10 cellular contexts compared by ENCODE assay signal in genomic region chr10:27152687-27153086, GRCh38. TPM values are rescaled to one million over a fixed set of nuclear protein-coding genes. Genes with fewer than 3 reads are reported as not detected.
DNase-seq lines count a peak whose midpoint lies in the region; ATAC-seq and TF ChIP-seq lines count a peak whose summit lies in the region.
"Had no signal": no experiment of that assay in that cellular context is flagged by ENCODE, and none has a peak within 500 bp of the region (broad histone marks: within the 10 kb centered on the region; RNA-seq: fewer than 3 reads in every experiment).

No MANE protein-coding gene starts in this region.

- peaks cover 45% of the 10 kb centered on the region for H3K4me1 Mint-ChIP-seq in activated CD8-positive, alpha-beta memory T cell treated with anti-CD3 and anti-CD28 coated beads, Interleukin-2, amount 10 ng/mL, durations not matched to agents 7 days and 5 days
- peaks cover 52% of the 10 kb centered on the region for H3K4me1 Mint-ChIP-seq in activated naive CD8-positive, alpha-beta T cell (ENCODE audit: low read depth)

- H3K9me3 ChIP-seq in suprapubic skin: no peaks in the 10 kb centered on the region
- no peaks in the 10 kb centered on the region for H3K9me3 ChIP-seq in transverse colon

- in situ Hi-C loops in transverse colon (cut with MboI; ENCODE audit: low pct_ligation_motif_present in 1 of 4, low pct_unique_long_range_greater_than_20kb in 1 of 4, low sequenced_read_pairs in 3 of 4) (no loop called here), ACHN (cut with HindIII; ENCODE audit: low pct_ligation_motif_present, low pct_unique_long_range_greater_than_20kb, low sequenced_read_pairs) (no loop called here)

- H3K27ac ChIP-seq in suprapubic skin (no peak overlapping the region), transverse colon (no peak overlapping the region)

- intact Hi-C loops in transverse colon (cut with DNase I; ENCODE audit: low total_unique reads): no loop called here

- no peak for TF ChIP-seq EP300 in suprapubic skin (IDR thresholded peaks at IDR 0.05)
- TF ChIP-seq EP300 in transverse colon (IDR thresholded peaks at IDR 0.05; ENCODE audit: low read depth): no peak

- no peak for DNase-seq in activated CD8-positive, alpha-beta memory T cell treated with anti-CD3 and anti-CD28 coated beads, Interleukin-2, amount 10 ng/mL, durations not matched to agents 7 days and 5 days
- DNase-seq in activated CD8-positive, alpha-beta memory T cell treated with anti-CD3 and anti-CD28 coated beads, Interleukin-2, amount 50 U/mL, for 48 hours: no peak
- no peak for DNase-seq in kidney epithelial cell (ENCODE audit: low read depth)
- no peak for DNase-seq in suprapubic skin (ENCODE audit: low spot score in 2 of 2)
- DNase-seq in transverse colon: no peak
- no peak for DNase-seq in ACHN
- DNase-seq: caudate nucleus, NCI-H526 had no signal

- peak overlapping the region; percentile 99 for H3K27ac Mint-ChIP-seq in activated CD8-positive, alpha-beta memory T cell treated with anti-CD3 and anti-CD28 coated beads, Interleukin-2, amount 10 ng/mL, durations not matched to agents 7 days and 5 days
- H3K27ac Mint-ChIP-seq in activated naive CD8-positive, alpha-beta T cell: peak overlapping the region; percentile 100

- no peak for ATAC-seq in activated CD8-positive, alpha-beta memory T cell treated with anti-CD3 and anti-CD28 coated beads, Interleukin-2, amount 10 ng/mL, durations not matched to agents 7 days and 5 days
- no peak for ATAC-seq in GM19395 (IDR thresholded peaks at IDR 0.05; ENCODE audit: unreplicated experiment)

- no peaks in the 10 kb centered on the region for H3K27me3 ChIP-seq in kidney epithelial cell (ENCODE audit: control insufficient read depth, insufficient read depth, low read length)
- H3K27me3 ChIP-seq in suprapubic skin: no peaks in the 10 kb centered on the region
- no peaks in the 10 kb centered on the region for H3K27me3 ChIP-seq in transverse colon

- CTCF ChIA-PET in activated CD8-positive, alpha-beta memory T cell treated with anti-CD3 and anti-CD28 coated beads, Interleukin-2, amount 10 ng/mL, durations not matched to agents 7 days and 5 days (lab: Charles Lee): interaction anchor here (0.6 to 1.6 kb wide), 3 partner anchors 53 to 99 kb away, joined by 3 to 5 read pairs (median 3); partner anchors contain the start of gene ANKRD26

- H3K4me3 ChIP-seq in kidney epithelial cell (ENCODE audit: low read depth, low read length) (peak overlapping the region; percentile 84), suprapubic skin (peak overlapping the region; percentile 85), transverse colon (peak overlapping the region in 2 of 4 donors; percentile 85 to 95)

- H3K4me3 Mint-ChIP-seq in activated CD8-positive, alpha-beta memory T cell treated with anti-CD3 and anti-CD28 coated beads, Interleukin-2, amount 10 ng/mL, durations not matched to agents 7 days and 5 days: peak overlapping the region; percentile 97
- peak overlapping the region; percentile 100 for H3K4me3 Mint-ChIP-seq in activated naive CD8-positive, alpha-beta T cell

- peaks cover 49% of the 10 kb centered on the region for H3K36me3 Mint-ChIP-seq in activated CD8-positive, alpha-beta memory T cell treated with anti-CD3 and anti-CD28 coated beads, Interleukin-2, amount 10 ng/mL, durations not matched to agents 7 days and 5 days
- peaks cover 6% of the 10 kb centered on the region for H3K36me3 Mint-ChIP-seq in activated naive CD8-positive, alpha-beta T cell

- H3K36me3 ChIP-seq in kidney epithelial cell (ENCODE audit: control insufficient read depth, insufficient read depth, low read length) (no peaks in the 10 kb centered on the region), suprapubic skin (peaks cover 11% of the 10 kb centered on the region), transverse colon (peaks cover 0 to 6% (median 3%) of the 10 kb centered on the region in 4 donors)

- no peaks in the 10 kb centered on the region for H3K27me3 Mint-ChIP-seq in activated CD8-positive, alpha-beta memory T cell treated with anti-CD3 and anti-CD28 coated beads, Interleukin-2, amount 10 ng/mL, durations not matched to agents 7 days and 5 days
- no peaks in the 10 kb centered on the region for H3K27me3 Mint-ChIP-seq in activated naive CD8-positive, alpha-beta T cell

- TF ChIP-seq POLR2A in suprapubic skin (IDR thresholded peaks at IDR 0.05) (no peak), transverse colon (IDR thresholded peaks at IDR 0.05) (no peak)

- no peak for TF ChIP-seq CTCF in kidney epithelial cell (IDR thresholded peaks at IDR 0.05; ENCODE audit: insufficient read depth, low read length, poor library complexity, severe bottlenecking)
- no peak for TF ChIP-seq CTCF in suprapubic skin (IDR thresholded peaks at IDR 0.05)
- TF ChIP-seq CTCF in transverse colon (IDR thresholded peaks at IDR 0.05): no peak

- H3K9me3 Mint-ChIP-seq in activated CD8-positive, alpha-beta memory T cell treated with anti-CD3 and anti-CD28 coated beads, Interleukin-2, amount 10 ng/mL, durations not matched to agents 7 days and 5 days (ENCODE audit: low read depth): no peaks in the 10 kb centered on the region
- H3K9me3 Mint-ChIP-seq in activated naive CD8-positive, alpha-beta T cell (ENCODE audit: low read depth): no peaks in the 10 kb centered on the region

- H3K4me1 ChIP-seq in suprapubic skin: peaks cover 40% of the 10 kb centered on the region
- peaks cover 16 to 42% (median 18%) of the 10 kb centered on the region in 4 donors for H3K4me1 ChIP-seq in transverse colon

RNA-seq across cellular contexts. Expression of gene YME1L1, which starts 1.5 kb away (rescaled TPM):
- total RNA-seq in activated CD8-positive, alpha-beta memory T cell treated with anti-CD3 and anti-CD28 coated beads, Interleukin-2, amount 10 ng/mL, durations not matched to agents 7 days and 5 days: 100 to 1,000 TPM; 103 to 125 TPM
- total RNA-seq in kidney epithelial cell: 73.3 and 80.8 TPM in 2 replicates
- 10 to 100 TPM; 50.6 to 78.6 (median 56.7) TPM for total RNA-seq in suprapubic skin
- 10 to 100 TPM; 19.5 to 66.6 (median 48.0) TPM for total RNA-seq in transverse colon

RNA-seq across cellular contexts. Expression of gene MASTL, which starts 2.5 kb away (rescaled TPM):
- 10 to 100 TPM; 40.9 to 49.2 TPM for total RNA-seq in activated CD8-positive, alpha-beta memory T cell treated with anti-CD3 and anti-CD28 coated beads, Interleukin-2, amount 10 ng/mL, durations not matched to agents 7 days and 5 days
- total RNA-seq in kidney epithelial cell (9.0 and 11.0 TPM in 2 replicates), suprapubic skin (10 to 100 TPM in 2 of 4 donors, 1 to 10 TPM in 2; 7.2 to 13.0 (median 9.9) TPM), transverse colon (1 to 10 TPM; 1.6 to 7.6 (median 6.0) TPM)

RNA-seq across cellular contexts. Expression of gene ANKRD26, which starts 52.4 kb away (rescaled TPM):
- total RNA-seq in activated CD8-positive, alpha-beta memory T cell treated with anti-CD3 and anti-CD28 coated beads, Interleukin-2, amount 10 ng/mL, durations not matched to agents 7 days and 5 days: 10 to 100 TPM; 10.7 to 11.1 TPM
- total RNA-seq in kidney epithelial cell (4.5 and 6.1 TPM in 2 replicates), suprapubic skin (10 to 100 TPM in 2 of 4 donors, 1 to 10 TPM in 2; 2.8 to 17.1 (median 7.9) TPM), transverse colon (10 to 100 TPM in 3 of 4 donors, 1 to 10 TPM in 1; 5.9 to 46.0 (median 21.8) TPM)
